1 cellular context compared by ENCODE assay signal in the genomic region with DNA sequence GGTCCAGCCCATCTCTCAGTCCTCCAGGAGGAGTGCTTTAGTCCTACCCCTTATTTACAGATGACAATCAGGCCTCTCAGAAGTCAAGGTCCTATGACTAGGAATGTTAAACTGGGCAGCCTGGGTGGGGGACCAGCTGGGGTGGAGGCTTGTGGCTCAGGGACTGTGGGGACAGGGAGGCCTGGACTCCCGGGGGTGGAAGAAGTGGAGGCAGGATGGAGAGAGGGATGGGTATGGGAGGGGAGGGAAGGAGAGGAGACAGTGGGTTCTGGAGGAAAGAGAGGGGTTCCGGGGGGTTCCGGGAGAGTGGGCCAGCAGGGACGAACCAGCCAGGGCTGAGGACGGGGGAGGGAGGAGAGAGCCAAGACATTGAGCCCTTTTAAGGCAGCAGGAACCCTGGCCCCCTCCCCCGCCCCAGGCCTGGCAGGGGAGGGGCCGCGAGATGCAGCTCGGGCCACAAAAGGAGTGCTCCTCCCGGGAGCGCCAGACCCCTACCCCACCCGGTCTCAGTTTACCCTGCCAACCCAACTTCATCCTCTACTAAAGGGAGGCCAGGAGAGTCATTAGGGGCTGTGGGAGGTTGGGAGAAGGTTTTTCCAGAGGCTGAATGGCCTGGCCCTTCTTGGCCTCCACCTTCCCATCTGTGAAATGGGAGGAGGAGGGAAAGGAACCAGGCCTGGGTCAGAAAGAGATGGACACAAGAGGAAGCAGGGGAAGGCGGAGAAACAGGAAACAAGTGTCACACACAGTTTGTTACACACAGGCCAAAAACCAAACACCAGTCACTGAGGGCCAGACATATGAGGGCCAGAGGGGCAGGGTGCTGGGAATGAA.
TF ChIP-seq lines count a peak whose summit lies in the region.

No MANE protein-coding gene starts in this region.

TF ChIP-seq in HCT116, 20 proteins besides CTCF, POLR2A, EP300 and RAD21 (continued from another document):
- TF ChIP-seq YY1 (IDR thresholded peaks at IDR 0.05; ENCODE audit: extremely low read depth, insufficient replicate concordance, low read depth, low read length) = no peak
- TF ChIP-seq CBX3 (IDR thresholded peaks at IDR 0.05; ENCODE audit: low read depth) = no peak
- no peak for TF ChIP-seq POLR2AphosphoS5 (IDR thresholded peaks at IDR 0.05; ENCODE audit: low read depth, low read length)
- no peak for TF ChIP-seq JUND (IDR thresholded peaks at IDR 0.05)
- TF ChIP-seq ZNF274 (IDR thresholded peaks at IDR 0.05; ENCODE audit: low read depth, low read length) = no peak
